In the genomic region with DNA sequence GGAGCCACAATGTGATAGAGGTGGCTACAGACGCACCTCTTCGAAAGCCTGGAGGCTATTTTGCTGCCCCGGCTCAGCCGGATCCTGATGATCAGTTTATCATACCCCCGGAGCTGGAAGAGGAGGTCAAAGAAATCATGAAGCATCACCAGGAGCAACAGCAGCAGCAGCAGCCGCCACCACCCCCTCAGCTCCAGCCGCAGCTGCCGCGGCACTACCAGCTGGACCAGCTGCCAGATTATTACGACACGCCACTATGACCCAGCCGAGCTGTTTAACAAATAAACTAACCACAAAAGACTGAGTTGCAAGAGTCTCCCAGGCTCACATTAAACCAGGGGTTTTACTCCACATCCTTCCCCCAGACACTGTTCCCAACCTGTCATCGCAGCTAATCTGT, we compare ENCODE assay signal across 8 cellular contexts.
DNase-seq lines count a peak whose midpoint lies in the region; ATAC-seq and TF ChIP-seq lines count a peak whose summit lies in the region.

No MANE protein-coding gene starts in this region.

- H3K27me3 Mint-ChIP-seq in stimulated activated naive B cell treated with anti-CD40 and anti-IgM and Interleukin-4, amounts not matched to agents 10 μg/mL and 1 μg/mL and 100 μg/mL, for 72 hours, result no peaks in the 10 kb centered on the region

- H3K4me1 ChIP-seq in thyroid gland, result peaks cover 4 to 5% of the 10 kb centered on the region in 2 donors

- no peak for TF ChIP-seq POLR2A in thyroid gland (IDR thresholded peaks at IDR 0.05)

- TF ChIP-seq CTCF in fibroblast of villous mesenchyme (IDR thresholded peaks at IDR 0.05; ENCODE audit: insufficient read depth, low read depth, low read length) (no peak), GM20000 (IDR thresholded peaks at IDR 0.05; ENCODE audit: extremely low read depth, missing control alignments) (no peak), thyroid gland (IDR thresholded peaks at IDR 0.05) (no peak)

- H3K27me3 ChIP-seq in thyroid gland, result no peaks in the 10 kb centered on the region

- no peak for ATAC-seq in stimulated activated naive B cell treated with anti-CD40 and anti-IgM and Interleukin-4, amounts not matched to agents 10 μg/mL and 1 μg/mL and 100 μg/mL, for 72 hours (replicated peaks)
- ATAC-seq in HG03025 (IDR thresholded peaks at IDR 0.05; ENCODE audit: low FRiP score, unreplicated experiment), result no peak

- no peak overlapping the region for H3K4me3 Mint-ChIP-seq in stimulated activated naive B cell treated with anti-CD40 and anti-IgM and Interleukin-4, amounts not matched to agents 10 μg/mL and 1 μg/mL and 100 μg/mL, for 72 hours

- H3K9me3 ChIP-seq in thyroid gland, result no peaks in the 10 kb centered on the region

- H3K27ac ChIP-seq in thyroid gland, result no peak overlapping the region

- peak overlapping the region; percentile 59 for H3K27ac Mint-ChIP-seq in stimulated activated naive B cell treated with anti-CD40 and anti-IgM and Interleukin-4, amounts not matched to agents 10 μg/mL and 1 μg/mL and 100 μg/mL, for 72 hours

- peak; percentile 10 for DNase-seq in Jurkat, Clone E6-1 (ENCODE audit: low read depth, low spot score)
- DNase-seq in NOMO-1 treated with dmso at 0.1 percent for 144 hours (lab: John Stamatoyannopoulos, UW; ENCODE audit: unreplicated experiment) (peak; percentile 89), fibroblast of villous mesenchyme (ENCODE audit: low read depth) (peak; percentile 97), GM20000 (ENCODE audit: low spot score) (no peak), thyroid gland (no peak), NCI-H1048 (lab: John Stamatoyannopoulos, UW) (no peak)
- no peak for DNase-seq in stimulated activated naive B cell treated with anti-CD40 and anti-IgM and Interleukin-4, amounts not matched to agents 10 μg/mL and 1 μg/mL and 100 μg/mL, for 72 hours

- H3K36me3 ChIP-seq in thyroid gland, result peaks cover 10 to 12% of the 10 kb centered on the region in 2 donors

- 83 to 93% methylated on average over 10 to 13 of the region's 13 CpGs for WGBS in thyroid gland, 2 donors

- peaks cover 4 to 10% of the 10 kb centered on the region in 2 donors for H3K4me1 Mint-ChIP-seq in stimulated activated naive B cell treated with anti-CD40 and anti-IgM and Interleukin-4, amounts not matched to agents 10 μg/mL and 1 μg/mL and 100 μg/mL, for 72 hours

- H3K9me3 Mint-ChIP-seq in stimulated activated naive B cell treated with anti-CD40 and anti-IgM and Interleukin-4, amounts not matched to agents 10 μg/mL and 1 μg/mL and 100 μg/mL, for 72 hours, result no peaks in the 10 kb centered on the region

- no peak overlapping the region for H3K4me3 ChIP-seq in Jurkat, Clone E6-1 (ENCODE audit: low read length)
- H3K4me3 ChIP-seq in fibroblast of villous mesenchyme (ENCODE audit: low read depth, low read length), result no peak overlapping the region
- H3K4me3 ChIP-seq in thyroid gland (replicated peaks in 1 of 3), result no peak overlapping the region

- peaks cover 24 to 43% of the 10 kb centered on the region in 2 donors for H3K36me3 Mint-ChIP-seq in stimulated activated naive B cell treated with anti-CD40 and anti-IgM and Interleukin-4, amounts not matched to agents 10 μg/mL and 1 μg/mL and 100 μg/mL, for 72 hours

- intact Hi-C loops in thyroid gland (cut with DNase I), result no loop called here

Comparison
In these comparisons a context has a peak if more than half of its experiments do, and no peak if none do; other contexts are left out.
1. DNase-seq: peak in Jurkat, Clone E6-1 (single experiment), NOMO-1 treated with dmso at 0.1 percent for 144 hours (single experiment) and fibroblast of villous mesenchyme (single experiment); none in stimulated activated naive B cell treated with anti-CD40 and anti-IgM and Interleukin-4, amounts not matched to agents 10 μg/mL and 1 μg/mL and 100 μg/mL, for 72 hours (single experiment), GM20000 (single experiment), thyroid gland (0 of 2) and NCI-H1048 (single experiment).